Comparison of ENCODE assay signal across 21 cellular contexts in genomic region chr6:147821266-147821665, GRCh38.
"Had no signal": no experiment of that assay in that cellular context is flagged by ENCODE, and none has a peak within 500 bp of the region (broad histone marks: within the 10 kb centered on the region; RNA-seq: fewer than 3 reads in every experiment).

No MANE protein-coding gene starts in this region.

- H3K27me3 ChIP-seq: hepatocyte, right lobe of liver, suprapubic skin had no signal

- H3K79me2 ChIP-seq: hepatocyte had no signal

- H2AFZ ChIP-seq: hepatocyte had no signal

- H3K4me1 Mint-ChIP-seq: activated B cell treated with CpG ODN at 0.5 μM for 24 hours; activated naive CD8-positive, alpha-beta T cell treated with anti-CD3 and anti-CD28 coated beads for 36 hours; naive thymus-derived CD4-positive, alpha-beta T cell had no signal

- H3K27ac ChIP-seq: hepatocyte, left ventricle myocardium inferior, right lobe of liver, suprapubic skin had no signal

- H3K4me1 ChIP-seq: left ventricle myocardium inferior, right lobe of liver, suprapubic skin had no signal

- H3K36me3 ChIP-seq: left ventricle myocardium inferior, right lobe of liver, suprapubic skin had no signal

- H3K36me3 Mint-ChIP-seq: activated naive CD8-positive, alpha-beta T cell treated with anti-CD3 and anti-CD28 coated beads for 36 hours; naive thymus-derived CD4-positive, alpha-beta T cell; type B pancreatic cell had no signal

- H3K4me3 Mint-ChIP-seq: activated B cell treated with CpG ODN at 0.5 μM for 24 hours; activated CD8-positive, alpha-beta T cell treated with anti-CD3 and anti-CD28 coated beads for 36 hours; activated naive CD8-positive, alpha-beta T cell treated with anti-CD3 and anti-CD28 coated beads for 36 hours; naive thymus-derived CD4-positive, alpha-beta T cell; type B pancreatic cell had no signal

- DNase-seq: activated B cell treated with CpG ODN at 0.5 μM for 24 hours; activated CD4-positive, alpha-beta T cell treated with anti-CD3 and anti-CD28 coated beads for 48 hours; activated CD8-positive, alpha-beta memory T cell treated with anti-CD3 and anti-CD28 coated beads, Interleukin-2, amount 50 U/mL, for 4 hours; activated CD8-positive, alpha-beta T cell treated with anti-CD3 and anti-CD28 coated beads for 36 hours; activated gamma-delta T cell; activated naive CD8-positive, alpha-beta T cell treated with anti-CD3 and anti-CD28 coated beads for 36 hours; activated T-cell treated with anti-CD3 and anti-CD28 coated beads, Interleukin-2, amount 50 U/mL, for 48 hours; erythroblast; kidney; left ventricle myocardium inferior; mucosa of descending colon; naive thymus-derived CD4-positive, alpha-beta T cell; right lobe of liver; stimulated activated CD4-positive, alpha-beta T cell treated with anti-CD3 and anti-CD28 coated beads, Interleukin-4, amount 100 ng/mL, for 4 hours; stimulated activated CD8-positive, alpha-beta memory T cell treated with anti-CD3 and anti-CD28 coated beads, Interleukin-4, amount 100 ng/mL, for 48 hours; stimulated activated naive CD4-positive, alpha-beta T cell treated with Interleukin-2 at 50 U/mL for 16 hours; SW 1271 had no signal

- H3K27me3 Mint-ChIP-seq: activated B cell treated with CpG ODN at 0.5 μM for 24 hours; activated CD8-positive, alpha-beta T cell treated with anti-CD3 and anti-CD28 coated beads for 36 hours; activated naive CD8-positive, alpha-beta T cell treated with anti-CD3 and anti-CD28 coated beads for 36 hours; naive thymus-derived CD4-positive, alpha-beta T cell had no signal

- ATAC-seq: activated CD8-positive, alpha-beta T cell treated with anti-CD3 and anti-CD28 coated beads for 36 hours; mucosa of descending colon; naive thymus-derived CD4-positive, alpha-beta T cell; right lobe of liver had no signal

- H3K9me3 ChIP-seq: left ventricle myocardium inferior, mucosa of descending colon, right lobe of liver, suprapubic skin had no signal

- H3K4me2 ChIP-seq: hepatocyte, smooth muscle cell had no signal

- H3K4me3 ChIP-seq: hepatocyte, left ventricle myocardium inferior, mucosa of descending colon, right lobe of liver, smooth muscle cell, suprapubic skin had no signal

- H3K27ac Mint-ChIP-seq: activated B cell treated with CpG ODN at 0.5 μM for 24 hours; activated CD8-positive, alpha-beta T cell treated with anti-CD3 and anti-CD28 coated beads for 36 hours; activated naive CD8-positive, alpha-beta T cell treated with anti-CD3 and anti-CD28 coated beads for 36 hours; naive thymus-derived CD4-positive, alpha-beta T cell; type B pancreatic cell had no signal

- H3K9me3 Mint-ChIP-seq: activated B cell treated with CpG ODN at 0.5 μM for 24 hours; activated CD8-positive, alpha-beta T cell treated with anti-CD3 and anti-CD28 coated beads for 36 hours; type B pancreatic cell had no signal
